In the genomic region with DNA sequence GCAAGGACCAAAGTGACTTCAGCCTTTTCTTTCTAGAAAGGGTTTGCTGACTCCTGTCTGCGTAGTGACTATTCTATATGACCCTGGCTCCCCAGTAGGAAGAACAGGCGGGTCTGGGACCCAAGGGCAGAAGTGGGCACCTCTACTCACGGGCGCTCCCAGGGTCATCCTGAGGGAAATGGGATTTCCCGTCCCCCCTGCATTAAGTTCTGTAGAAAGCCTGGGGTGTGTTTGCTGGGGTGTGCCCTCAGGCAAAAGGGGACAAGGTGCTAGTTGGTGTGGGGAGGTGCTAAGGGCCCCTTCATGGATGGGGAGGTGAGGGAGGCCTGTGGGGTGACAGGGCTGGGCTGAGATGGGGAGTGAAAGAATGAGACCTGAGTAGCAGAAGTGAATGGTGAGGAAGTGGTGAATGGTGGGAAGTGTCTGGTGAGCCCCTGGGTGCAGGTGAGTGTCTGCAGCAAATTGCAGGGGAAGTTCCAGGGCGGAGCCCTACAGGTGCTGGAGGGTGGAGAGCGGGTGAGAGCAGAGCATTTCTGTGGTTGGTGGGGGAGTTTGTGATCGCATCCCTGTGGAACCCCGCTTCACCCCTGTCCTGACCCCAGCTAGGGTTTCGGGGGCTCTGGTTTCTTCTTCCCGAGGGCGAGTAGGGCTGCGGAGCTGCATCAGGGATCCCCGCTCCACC, we compare ENCODE assay signal across 8 cellular contexts. TPM values are rescaled to one million over a fixed set of nuclear protein-coding genes. Genes with fewer than 3 reads are reported as not detected.
DNase-seq lines count a peak whose midpoint lies in the region; TF ChIP-seq lines count a peak whose summit lies in the region.

No MANE protein-coding gene starts in this region.

- DNase-seq in activated naive CD4-positive, alpha-beta T cell treated with anti-CD3 and anti-CD28 coated beads for 36 hours = peak; percentile 67
- DNase-seq in activated naive CD4-positive, alpha-beta T cell treated with anti-CD3 and anti-CD28 coated beads, Interleukin-2, amount 50 U/mL, for 16 hours = no peak
- DNase-seq in HL-60 (ENCODE audit: low read depth in 1 of 2, low spot score in 1 of 2) = no peak
- DNase-seq in activated naive CD4-positive, alpha-beta T cell treated with anti-CD3 and anti-CD28 coated beads, Interleukin-2, amount 10 ng/mL, durations not matched to agents 7 days and 5 days = peak; percentile 73
- DNase-seq in type B pancreatic cell (ENCODE audit: extremely low spot score, unreplicated experiment) = no peak
- DNase-seq in anterior cingulate cortex (lab: John Stamatoyannopoulos, UW) = no peak
- no peak for DNase-seq in SHP77 treated with DMSO at 0.1 percent for 48 hours (lab: John Stamatoyannopoulos, UW)

- peaks cover 52% of the 10 kb centered on the region for H3K4me1 Mint-ChIP-seq in activated naive CD4-positive, alpha-beta T cell treated with anti-CD3 and anti-CD28 coated beads for 36 hours (ENCODE audit: low read depth)
- peaks cover 61% of the 10 kb centered on the region for H3K4me1 Mint-ChIP-seq in activated naive CD4-positive, alpha-beta T cell treated with anti-CD3 and anti-CD28 coated beads, Interleukin-2, amount 10 ng/mL, durations not matched to agents 7 days and 5 days
- H3K4me1 Mint-ChIP-seq in type B pancreatic cell (ENCODE audit: unreplicated experiment) = peaks cover 4% of the 10 kb centered on the region

- H3K36me3 ChIP-seq in liver (ENCODE audit: control insufficient read depth in 4 of 4, insufficient read depth in 3 of 4, low read depth in 1 of 4, low read length in 3 of 4) = no peaks in the 10 kb centered on the region

- intact Hi-C loops in activated naive CD4-positive, alpha-beta T cell treated with anti-CD3 and anti-CD28 coated beads for 36 hours (cut with micrococcal nuclease) = loop anchor here (2.0 to 10.0 kb wide), 5 partner anchors 21 to 811 kb away; a partner anchor contains a TSS

- H3K4me3 ChIP-seq in HL-60 (replicated peaks; ENCODE audit: insufficient read depth, low read length) (peak overlapping the region; percentile 45; the same call in 1 of the 2 replicates), liver (ENCODE audit: low read depth in 1 of 3, low read length in 3 of 3) (peak overlapping the region in 2 of 3 donors; percentile 39 to 76)

- peaks cover 0 to 14% (median 2%) of the 10 kb centered on the region in 4 donors for H3K4me1 ChIP-seq in liver (ENCODE audit: control insufficient read depth in 4 of 4, insufficient read depth in 4 of 4, low read length in 3 of 4)

- CTCF ChIA-PET in activated naive CD4-positive, alpha-beta T cell treated with anti-CD3 and anti-CD28 coated beads for 36 hours (lab: Charles Lee) = interaction anchor here (0.8 kb wide), 1 partner anchor 68 kb away, joined by 3 read pairs; no protein-coding TSS in a partner anchor
- CTCF ChIA-PET in activated naive CD4-positive, alpha-beta T cell treated with anti-CD3 and anti-CD28 coated beads, Interleukin-2, amount 10 ng/mL, durations not matched to agents 7 days and 5 days (lab: Charles Lee) = no interaction called here

- H3K9me3 Mint-ChIP-seq in activated naive CD4-positive, alpha-beta T cell treated with anti-CD3 and anti-CD28 coated beads for 36 hours = no peaks in the 10 kb centered on the region
- H3K9me3 Mint-ChIP-seq in activated naive CD4-positive, alpha-beta T cell treated with anti-CD3 and anti-CD28 coated beads, Interleukin-2, amount 10 ng/mL, durations not matched to agents 7 days and 5 days = peaks cover 3% of the 10 kb centered on the region
- H3K9me3 Mint-ChIP-seq in type B pancreatic cell = no peaks in the 10 kb centered on the region

- H3K9me3 ChIP-seq in liver (ENCODE audit: control insufficient read depth in 4 of 4, low read length in 3 of 4) = no peaks in the 10 kb centered on the region

- H3K27me3 ChIP-seq in HL-60 (ENCODE audit: insufficient read depth, poor library complexity, severe bottlenecking) = peaks cover 16% of the 10 kb centered on the region
- H3K27me3 ChIP-seq in liver (ENCODE audit: control insufficient read depth in 4 of 4, insufficient read depth in 4 of 4, low read length in 3 of 4) = no peaks in the 10 kb centered on the region

- H3K27ac ChIP-seq in HL-60 (replicated peaks) (no peak overlapping the region), liver (ENCODE audit: low read depth in 1 of 2, low read length in 2 of 2) (no peak overlapping the region)

- peaks cover 3% of the 10 kb centered on the region for H3K36me3 Mint-ChIP-seq in activated naive CD4-positive, alpha-beta T cell treated with anti-CD3 and anti-CD28 coated beads for 36 hours (ENCODE audit: low read depth)
- peaks cover 6% of the 10 kb centered on the region for H3K36me3 Mint-ChIP-seq in activated naive CD4-positive, alpha-beta T cell treated with anti-CD3 and anti-CD28 coated beads, Interleukin-2, amount 10 ng/mL, durations not matched to agents 7 days and 5 days
- no peaks in the 10 kb centered on the region for H3K36me3 Mint-ChIP-seq in type B pancreatic cell

- H3K27me3 Mint-ChIP-seq in activated naive CD4-positive, alpha-beta T cell treated with anti-CD3 and anti-CD28 coated beads for 36 hours (ENCODE audit: low read depth) = peaks cover 25% of the 10 kb centered on the region
- peaks cover 76% of the 10 kb centered on the region for H3K27me3 Mint-ChIP-seq in activated naive CD4-positive, alpha-beta T cell treated with anti-CD3 and anti-CD28 coated beads, Interleukin-2, amount 10 ng/mL, durations not matched to agents 7 days and 5 days
- H3K27me3 Mint-ChIP-seq in type B pancreatic cell = peaks cover 53% of the 10 kb centered on the region

- TF ChIP-seq CTCF in HL-60 (IDR thresholded peaks at IDR 0.05; ENCODE audit: insufficient read depth, low read length) (no peak), liver (IDR thresholded peaks at IDR 0.05; ENCODE audit: low read depth, low read length, missing input control) (no peak), type B pancreatic cell (conservative IDR thresholded peaks at IDR 0.05) (no peak)

- WGBS in liver = 50% methylated on average over 14 of the region's 14 CpGs

- H3K9ac ChIP-seq in liver (ENCODE audit: low read depth in 1 of 2, low read length in 2 of 2) = no peak overlapping the region

- peak overlapping the region; percentile 86 for H3K4me3 Mint-ChIP-seq in activated naive CD4-positive, alpha-beta T cell treated with anti-CD3 and anti-CD28 coated beads for 36 hours
- peak overlapping the region; percentile 90 for H3K4me3 Mint-ChIP-seq in activated naive CD4-positive, alpha-beta T cell treated with anti-CD3 and anti-CD28 coated beads, Interleukin-2, amount 10 ng/mL, durations not matched to agents 7 days and 5 days
- H3K4me3 Mint-ChIP-seq in type B pancreatic cell = peak overlapping the region; percentile 91

- H3K27ac Mint-ChIP-seq in activated naive CD4-positive, alpha-beta T cell treated with anti-CD3 and anti-CD28 coated beads for 36 hours = no peak overlapping the region
- peak overlapping the region; percentile 92 for H3K27ac Mint-ChIP-seq in activated naive CD4-positive, alpha-beta T cell treated with anti-CD3 and anti-CD28 coated beads, Interleukin-2, amount 10 ng/mL, durations not matched to agents 7 days and 5 days
- peak overlapping the region; percentile 31 for H3K27ac Mint-ChIP-seq in type B pancreatic cell

- TF ChIP-seq RAD21 in liver (IDR thresholded peaks at IDR 0.05) = no peak

TF ChIP-seq in liver, 16 proteins besides CTCF, POLR2A, EP300 and RAD21 (continues in another document):
- no peak for TF ChIP-seq FOXA2 (IDR thresholded peaks at IDR 0.05)
- TF ChIP-seq SP1 (IDR thresholded peaks at IDR 0.05) = no peak
- no peak for TF ChIP-seq TAF1 (conservative IDR thresholded peaks at IDR 0.05)
- TF ChIP-seq, protein P1, sequence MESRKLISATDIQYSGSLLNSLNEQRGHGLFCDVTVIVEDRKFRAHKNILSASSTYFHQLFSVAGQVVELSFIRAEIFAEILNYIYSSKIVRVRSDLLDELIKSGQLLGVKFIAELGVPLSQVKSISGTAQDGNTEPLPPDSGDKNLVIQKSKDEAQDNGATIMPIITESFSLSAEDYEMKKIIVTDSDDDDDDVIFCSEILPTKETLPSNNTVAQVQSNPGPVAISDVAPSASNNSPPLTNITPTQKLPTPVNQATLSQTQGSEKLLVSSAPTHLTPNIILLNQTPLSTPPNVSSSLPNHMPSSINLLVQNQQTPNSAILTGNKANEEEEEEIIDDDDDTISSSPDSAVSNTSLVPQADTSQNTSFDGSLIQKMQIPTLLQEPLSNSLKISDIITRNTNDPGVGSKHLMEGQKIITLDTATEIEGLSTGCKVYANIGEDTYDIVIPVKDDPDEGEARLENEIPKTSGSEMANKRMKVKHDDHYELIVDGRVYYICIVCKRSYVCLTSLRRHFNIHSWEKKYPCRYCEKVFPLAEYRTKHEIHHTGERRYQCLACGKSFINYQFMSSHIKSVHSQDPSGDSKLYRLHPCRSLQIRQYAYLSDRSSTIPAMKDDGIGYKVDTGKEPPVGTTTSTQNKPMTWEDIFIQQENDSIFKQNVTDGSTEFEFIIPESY (IDR thresholded peaks at IDR 0.05) = no peak
- TF ChIP-seq NR2F2 (IDR thresholded peaks at IDR 0.05) = no peak
- no peak for TF ChIP-seq GABPA (IDR thresholded peaks at IDR 0.05 in 1 of 2, conservative IDR thresholded peaks at IDR 0.05 in 1 of 2)
- TF ChIP-seq HNF4G (IDR thresholded peaks at IDR 0.05) = no peak
- TF ChIP-seq, protein P2, sequence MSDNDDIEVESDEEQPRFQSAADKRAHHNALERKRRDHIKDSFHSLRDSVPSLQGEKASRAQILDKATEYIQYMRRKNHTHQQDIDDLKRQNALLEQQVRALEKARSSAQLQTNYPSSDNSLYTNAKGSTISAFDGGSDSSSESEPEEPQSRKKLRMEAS (IDR thresholded peaks at IDR 0.05) = no peak
- no peak for TF ChIP-seq HNF4A (conservative IDR thresholded peaks at IDR 0.05)
- TF ChIP-seq, protein P3, sequence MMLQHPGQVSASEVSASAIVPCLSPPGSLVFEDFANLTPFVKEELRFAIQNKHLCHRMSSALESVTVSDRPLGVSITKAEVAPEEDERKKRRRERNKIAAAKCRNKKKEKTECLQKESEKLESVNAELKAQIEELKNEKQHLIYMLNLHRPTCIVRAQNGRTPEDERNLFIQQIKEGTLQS (IDR thresholded peaks at IDR 0.05) = no peak

RNA-seq across cellular contexts. Expression of a gene that starts 21.1 kb away (rescaled TPM):
- total RNA-seq in activated naive CD4-positive, alpha-beta T cell treated with anti-CD3 and anti-CD28 coated beads for 36 hours = not detected
- total RNA-seq in liver = not detected
- not detected for polyA plus RNA-seq in liver
- not detected in 2 replicates for total RNA-seq in type B pancreatic cell (ENCODE audit: low replicate concordance)

RNA-seq across cellular contexts. Expression of a gene that starts 40.5 kb away (rescaled TPM):
- 1 to 10 TPM; 2.6 to 2.8 TPM for total RNA-seq in activated naive CD4-positive, alpha-beta T cell treated with anti-CD3 and anti-CD28 coated beads for 36 hours
- under 1 TPM; under 0.01 to 0.05 TPM for total RNA-seq in liver
- under 1 TPM in 1 of 2 donors, not detected in 1; 0.03 TPM for polyA plus RNA-seq in liver
- total RNA-seq in type B pancreatic cell (ENCODE audit: low replicate concordance) = 0.48 and 8.2 TPM in 2 replicates

Comparison
In these comparisons a context has a peak if more than half of its experiments do, and no peak if none do; other contexts are left out.
1. DNase-seq: peak in activated naive CD4-positive, alpha-beta T cell treated with anti-CD3 and anti-CD28 coated beads for 36 hours (single experiment) and activated naive CD4-positive, alpha-beta T cell treated with anti-CD3 and anti-CD28 coated beads, Interleukin-2, amount 10 ng/mL, durations not matched to agents 7 days and 5 days (single experiment); none in activated naive CD4-positive, alpha-beta T cell treated with anti-CD3 and anti-CD28 coated beads, Interleukin-2, amount 50 U/mL, for 16 hours (single experiment), HL-60 (0 of 2), type B pancreatic cell (single experiment), anterior cingulate cortex (0 of 58) and SHP77 treated with DMSO at 0.1 percent for 48 hours (single experiment).
2. Peak in every context shown above with its lines, with median percentiles within 50 percentile points of each other: H3K4me3 Mint-ChIP-seq.